In genomic region chr2:231573096-231573495, GRCh38 we compare ENCODE assay signal across 20 cellular contexts. TPM values are rescaled to one million over a fixed set of nuclear protein-coding genes. Genes with fewer than 3 reads are reported as not detected.
"Had no signal": no experiment of that assay in that cellular context is flagged by ENCODE, and none has a peak within 500 bp of the region (broad histone marks: within the 10 kb centered on the region; RNA-seq: fewer than 3 reads in every experiment).

No MANE protein-coding gene starts in this region.

- ATAC-seq: gastrocnemius medialis, left cardiac atrium, natural killer cell had no signal

- H3K27ac ChIP-seq: ascending aorta, coronary artery, gastrocnemius medialis, parathyroid adenoma, right lobe of liver, tibial nerve, vagina had no signal

- H3K36me3 ChIP-seq: ascending aorta, gastrocnemius medialis, right lobe of liver, tibial nerve, vagina had no signal

- H3K9ac ChIP-seq: parathyroid adenoma had no signal

- H3K79me2 ChIP-seq: parathyroid adenoma had no signal

- H3K27me3 ChIP-seq: ascending aorta, gastrocnemius medialis, right lobe of liver, tibial nerve, vagina had no signal

- H3K4me1 ChIP-seq: ascending aorta, gastrocnemius medialis, parathyroid adenoma, right lobe of liver had no signal

- DNase-seq: activated CD4-positive, alpha-beta T cell treated with anti-CD3 and anti-CD28 coated beads, Interleukin-2, amount 10 ng/mL, durations not matched to agents 7 days and 5 days; activated CD8-positive, alpha-beta memory T cell treated with anti-CD3 and anti-CD28 coated beads, Interleukin-2, amount 50 U/mL, for 48 hours; activated effector memory CD4-positive, alpha-beta T cell treated with Interleukin-2 at 50 U/mL for 16 hours; activated naive CD4-positive, alpha-beta T cell treated with anti-CD3 and anti-CD28 coated beads, Interleukin-2, amount 50 U/mL, for 16 hours; activated T-cell treated with anti-CD3 and anti-CD28 coated beads, Interleukin-2, amount 50 U/mL, for 48 hours; gastrocnemius medialis; head of caudate nucleus; left cardiac atrium; mesenchymal stem cell; natural killer cell; right lobe of liver; small intestine; stimulated activated CD4-positive, alpha-beta T cell treated with anti-CD3 and anti-CD28 coated beads, Interleukin-15, amount 100 ng/mL, for 24 hours; stimulated activated CD4-positive, alpha-beta T cell treated with anti-CD3 and anti-CD28 coated beads, Interleukin-2, amount 100 ng/mL, for 48 hours had no signal

- H2AFZ ChIP-seq: parathyroid adenoma had no signal

- H3K9me3 ChIP-seq: ascending aorta, gastrocnemius medialis, right lobe of liver, tibial nerve, vagina had no signal

- H3K4me3 ChIP-seq: ascending aorta, coronary artery, gastrocnemius medialis, right lobe of liver, tibial nerve, vagina had no signal

RNA-seq across cellular contexts. Expression of gene TEX44, which starts 19.6 kb away (rescaled TPM):
- polyA plus RNA-seq: esophagus, small intestine had no signal
